Comparison of ENCODE assay signal across 18 cellular contexts in genomic region chr10:51227897-51228713, GRCh38.
DNase-seq lines count a peak whose midpoint lies in the region; ATAC-seq and TF ChIP-seq lines count a peak whose summit lies in the region.
"Had no signal": no experiment of that assay in that cellular context is flagged by ENCODE, and none has a peak within 500 bp of the region (broad histone marks: within the 10 kb centered on the region; RNA-seq: fewer than 3 reads in every experiment).

No MANE protein-coding gene starts in this region.

- ATAC-seq in Right ventricle myocardium superior (ENCODE audit: poor library complexity) = peak; percentile 21
- no peak for ATAC-seq in gastroesophageal sphincter
- ATAC-seq in stimulated activated naive CD8-positive, alpha-beta T cell treated with anti-CD3 and anti-CD28 coated beads, Interleukin-15, Interleukin-2, amounts not matched to agents 100 U/mL and 50 U/mL, for 24 hours = no peak
- ATAC-seq in GM21528 (IDR thresholded peaks at IDR 0.05; ENCODE audit: low FRiP score, unreplicated experiment) = no peak
- ATAC-seq: A549 had no signal

- no peaks in the 10 kb centered on the region for H3K27me3 Mint-ChIP-seq in nephron progenitor cell (ENCODE audit: low read depth, poor library complexity)

- peak overlapping the region; percentile 64 for H3K27ac Mint-ChIP-seq in nephron progenitor cell

- no peaks in the 10 kb centered on the region for H3K36me3 Mint-ChIP-seq in nephron progenitor cell (ENCODE audit: low read depth)

- H3K36me3 ChIP-seq in gastroesophageal sphincter (no peaks in the 10 kb centered on the region), uterus (no peaks in the 10 kb centered on the region)
- H3K36me3 ChIP-seq: Peyer's patch had no signal

- TF ChIP-seq CTCF in gastroesophageal sphincter (IDR thresholded peaks at IDR 0.05) (no peak), nephron progenitor cell (IDR thresholded peaks at IDR 0.05) (no peak), uterus (IDR thresholded peaks at IDR 0.05) (no peak)

- no peaks in the 10 kb centered on the region for H3K9me3 Mint-ChIP-seq in nephron progenitor cell

- peaks cover 23% of the 10 kb centered on the region for H3K4me1 Mint-ChIP-seq in nephron progenitor cell

- H3K4me3 ChIP-seq in gastroesophageal sphincter (no peak overlapping the region), uterus (no peak overlapping the region)
- H3K4me3 ChIP-seq: A549, Peyer's patch had no signal

- no peak overlapping the region for H3K4me3 Mint-ChIP-seq in nephron progenitor cell

- H3K9me3 ChIP-seq in gastroesophageal sphincter (no peaks in the 10 kb centered on the region), uterus (no peaks in the 10 kb centered on the region)
- H3K9me3 ChIP-seq: A549, Peyer's patch had no signal

- H3K27ac ChIP-seq in gastroesophageal sphincter (peak overlapping the region in 3 of 4 donors; percentile 2 to 24 (median 7)), uterus (peak overlapping the region; percentile 49 to 51)
- H3K27ac ChIP-seq: A549, C4-2B, KMS-11, Peyer's patch had no signal

- TF ChIP-seq POLR2A in gastroesophageal sphincter (IDR thresholded peaks at IDR 0.05) = no peak
- no peak for TF ChIP-seq POLR2A in uterus (IDR thresholded peaks at IDR 0.05)

- H3K27me3 ChIP-seq in gastroesophageal sphincter (no peaks in the 10 kb centered on the region), uterus (no peaks in the 10 kb centered on the region)
- H3K27me3 ChIP-seq: Peyer's patch had no signal

- DNase-seq in Right ventricle myocardium superior = no peak
- no peak for DNase-seq in cardiac septum (ENCODE audit: low spot score)
- DNase-seq in nephron progenitor cell = no peak
- DNase-seq in uterus = no peak
- DNase-seq in stimulated activated naive CD8-positive, alpha-beta T cell treated with anti-CD3 and anti-CD28 coated beads, Interleukin-15, Interleukin-2, amounts not matched to agents 100 U/mL and 50 U/mL, for 24 hours = no peak
- no peak for DNase-seq in retina
- DNase-seq: GF-D8, GOT3, NCI-H1436, NCI-H2029 treated with DMSO at 0.1 percent for 48 hours, NCI-H524 treated with DMSO at 0.1 percent for 48 hours, Peyer's patch, SHP77 had no signal

- no peak for TF ChIP-seq EP300 in gastroesophageal sphincter (IDR thresholded peaks at IDR 0.05)

- WGBS in gastroesophageal sphincter (ENCODE audit: low coverage in 1 of 2), 2 donors = 29 to 66% methylated on average over 4 of the region's 4 CpGs

- intact Hi-C loops in Right ventricle myocardium superior (cut with DNase I) (no loop called here), cardiac septum (cut with DNase I) (no loop called here), uterus (cut with DNase I; ENCODE audit: low total_unique reads) (no loop called here)

- H3K4me1 ChIP-seq in gastroesophageal sphincter (peaks cover 3 to 54% (median 16%) of the 10 kb centered on the region in 3 donors), uterus (peaks cover 0 to 11% of the 10 kb centered on the region in 2 donors)
- H3K4me1 ChIP-seq: A549, Peyer's patch had no signal
